8 cellular contexts compared by ENCODE assay signal in the genomic region with DNA sequence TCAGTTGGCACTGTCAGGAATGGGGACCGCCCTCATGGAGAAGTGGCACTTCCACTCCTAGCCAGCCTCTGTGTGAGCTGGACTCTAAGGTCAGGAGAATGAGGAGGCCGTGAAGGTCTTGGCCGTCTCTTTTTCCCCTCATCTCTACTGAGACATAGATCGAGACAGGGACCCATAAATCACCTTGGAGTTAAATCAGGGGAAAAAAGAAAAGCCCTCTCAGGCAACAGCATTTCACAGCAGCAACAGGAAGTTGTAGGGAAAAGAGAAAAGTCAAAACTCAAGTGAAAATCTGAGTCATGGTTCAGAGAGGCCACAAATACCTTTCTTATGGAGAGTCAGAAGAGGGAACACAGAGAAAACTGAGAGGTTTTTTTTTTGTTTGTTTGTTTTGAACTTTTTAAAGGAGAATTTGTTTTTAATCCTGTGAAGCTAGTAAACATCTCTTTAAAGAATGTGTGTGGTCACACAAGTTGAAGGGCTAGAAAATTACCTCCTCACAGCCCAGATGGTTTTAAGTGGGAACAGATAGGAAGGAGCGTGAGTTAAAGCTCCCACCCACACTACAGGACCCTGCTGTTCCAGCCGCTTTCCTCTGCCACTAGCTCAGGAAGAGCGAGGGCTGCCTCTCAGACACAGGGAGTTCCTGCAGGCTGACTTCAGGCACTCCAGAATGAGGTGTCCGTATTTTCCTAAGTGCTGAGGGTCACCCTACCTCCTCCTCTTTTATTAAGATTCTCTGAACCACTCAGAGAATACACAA. TPM values are rescaled to one million over a fixed set of nuclear protein-coding genes. Genes with fewer than 3 reads are reported as not detected.
DNase-seq lines count a peak whose midpoint lies in the region; ATAC-seq, FAIRE-seq and TF ChIP-seq lines count a peak whose summit lies in the region.

No MANE protein-coding gene starts in this region.

- H2BK15ac ChIP-seq in mesenchymal stem cell (ENCODE audit: low read depth, poor library complexity, severe bottlenecking): peak overlapping the region; percentile 92

- H4K8ac ChIP-seq in mesenchymal stem cell (ENCODE audit: low read length): peak overlapping the region; percentile 95

- peak overlapping the region; percentile 93 for H4K91ac ChIP-seq in mesenchymal stem cell (ENCODE audit: low read length)

- H3K4me1 Mint-ChIP-seq in T-cell: no peaks in the 10 kb centered on the region

- H3K27me3 ChIP-seq in HUES48 (ENCODE audit: control insufficient read depth, insufficient read depth, low read length): no peaks in the 10 kb centered on the region
- H3K27me3 ChIP-seq in K562 (ENCODE audit: control insufficient read depth in 2 of 2, insufficient read depth in 2 of 2, low read length in 2 of 2): peaks cover 11 to 38% of the 10 kb centered on the region in 2 experiments
- H3K27me3 ChIP-seq in mesenchymal stem cell (ENCODE audit: control insufficient read depth in 1 of 2, insufficient read depth in 1 of 2, low read length in 2 of 2): no peaks in the 10 kb centered on the region

- DNase-seq in AG20443 (ENCODE audit: low spot score) (peak; percentile 52), K562 (ENCODE audit: extremely low read depth in 1 of 4, low spot score in 3 of 4) (no peak), mesenchymal stem cell (peak; percentile 90), pons (ENCODE audit: low spot score) (no peak), T-cell (no peak)

- H2AK5ac ChIP-seq in mesenchymal stem cell (ENCODE audit: low read length, severe bottlenecking): peak overlapping the region; percentile 83

- no peaks in the 10 kb centered on the region for H3K9me3 ChIP-seq in HUES48 (ENCODE audit: control insufficient read depth, insufficient read depth, low read length)
- H3K9me3 ChIP-seq in K562 (replicated peaks; ENCODE audit: control insufficient read depth, insufficient read depth, low read depth, low read length): 0 out of 2 replicates have a peak, but pooled peaks cover 1% of the 10 kb centered on the region
- H3K9me3 ChIP-seq in mesenchymal stem cell (ENCODE audit: control insufficient read depth, low read length): peaks cover 14% of the 10 kb centered on the region

- H3K4me2 ChIP-seq in K562 (ENCODE audit: insufficient read depth, low read length): no peak overlapping the region; the same call in 1 of the 2 replicates
- H3K4me2 ChIP-seq in mesenchymal stem cell (ENCODE audit: low read length, poor library complexity, severe bottlenecking): peak overlapping the region; percentile 49

- peak overlapping the region; percentile 85 to 86 for H3K4ac ChIP-seq in mesenchymal stem cell (ENCODE audit: low read depth in 1 of 2, low read length in 2 of 2)

- no peak for FAIRE-seq in K562 (lab: Jason Lieb, UNC)

- no peaks in the 10 kb centered on the region for H3K79me2 ChIP-seq in K562 (ENCODE audit: control insufficient read depth, insufficient read depth, low read length)

- ATAC-seq in K562 (no peak; the same call in 1 of the 3 replicates), T-cell (replicated peaks in 1 of 4) (no peak), HG02571 (IDR thresholded peaks at IDR 0.05; ENCODE audit: unreplicated experiment) (no peak), GM21528 (IDR thresholded peaks at IDR 0.05; ENCODE audit: low FRiP score, unreplicated experiment) (no peak)

- H3K79me1 ChIP-seq in mesenchymal stem cell (replicated peaks; ENCODE audit: low read length, poor library complexity, severe bottlenecking): peaks cover 14% of the 10 kb centered on the region

- H3K18ac ChIP-seq in mesenchymal stem cell (ENCODE audit: low read depth in 1 of 2, low read length in 2 of 2): peak overlapping the region; percentile 89 to 99

- no peaks in the 10 kb centered on the region for H4K20me1 ChIP-seq in K562 (replicated peaks; ENCODE audit: control insufficient read depth, insufficient read depth, low read length)

- H3K4me1 ChIP-seq in HUES48 (ENCODE audit: control insufficient read depth, insufficient read depth, low read length) (peaks cover 37% of the 10 kb centered on the region), K562 (replicated peaks in 1 of 2; ENCODE audit: control insufficient read depth in 2 of 2, insufficient read depth in 2 of 2, low read length in 2 of 2) (no peaks in the 10 kb centered on the region), mesenchymal stem cell (ENCODE audit: control insufficient read depth, insufficient read depth, low read depth, low read length) (peaks cover 19% of the 10 kb centered on the region)

- peak overlapping the region; percentile 79 to 94 for H2BK12ac ChIP-seq in mesenchymal stem cell (ENCODE audit: low read length in 2 of 2)

- in situ Hi-C loops in K562 (cut with MboI): no loop called here

- H3K4me3 ChIP-seq in HUES48 (ENCODE audit: low read depth, low read length): no peak overlapping the region
- no peak overlapping the region for H3K4me3 ChIP-seq in K562
- no peak overlapping the region for H3K4me3 ChIP-seq in mesenchymal stem cell (ENCODE audit: insufficient read depth in 1 of 2, low read depth in 1 of 2, low read length in 2 of 2)

- no peak for TF ChIP-seq RAD21 in K562 (CRISPR knock-in tag; conservative IDR thresholded peaks at IDR 0.05 in 1 of 2, IDR thresholded peaks at IDR 0.05 in 1 of 2)

- H3K9ac ChIP-seq in HUES48 (ENCODE audit: low read depth, low read length) (peak overlapping the region; percentile 36; the same call in 1 of the 2 replicates), K562 (ENCODE audit: insufficient read depth in 1 of 2, low read depth in 2 of 2, low read length in 2 of 2) (no peak overlapping the region), mesenchymal stem cell (ENCODE audit: low read length) (peak overlapping the region; percentile 92)

- peak overlapping the region; percentile 98 for H2BK5ac ChIP-seq in mesenchymal stem cell (ENCODE audit: low read depth, low read length, poor library complexity, severe bottlenecking)

- no peak overlapping the region for H3K23ac ChIP-seq in mesenchymal stem cell (ENCODE audit: low read length in 2 of 2)

- H3K14ac ChIP-seq in mesenchymal stem cell (ENCODE audit: low read length in 2 of 2): no peak overlapping the region

- TF ChIP-seq EP300 in K562 (IDR thresholded peaks at IDR 0.05; ENCODE audit: low read length): no peak

- H3K4me3 Mint-ChIP-seq in T-cell: no peak overlapping the region

- H2BK120ac ChIP-seq in mesenchymal stem cell (ENCODE audit: low read depth, low read length): peak overlapping the region; percentile 86

- H3K36me3 Mint-ChIP-seq in T-cell: no peaks in the 10 kb centered on the region

- H3K27ac ChIP-seq in HUES48 (ENCODE audit: low read depth, low read length) (peak overlapping the region; percentile 98), K562 (ENCODE audit: extremely low read depth, low read depth, low read length) (no peak overlapping the region), mesenchymal stem cell (ENCODE audit: low read length, poor library complexity, severe bottlenecking) (peak overlapping the region; percentile 98)

- CTCF ChIA-PET in K562 (lab: Yijun Ruan, JAX; ENCODE audit: low intra/inter-chr PET ratio) (no interaction called here), T-cell (lab: Charles Lee) (no interaction called here)

- no peak overlapping the region for H3K27ac Mint-ChIP-seq in T-cell

- H3K27me3 Mint-ChIP-seq in T-cell: peaks cover 31 to 32% of the 10 kb centered on the region in 2 donors

- H3K36me3 ChIP-seq in HUES48 (ENCODE audit: control insufficient read depth, insufficient read depth, low read length) (no peaks in the 10 kb centered on the region), K562 (ENCODE audit: control insufficient read depth, insufficient read depth, low read length) (no peaks in the 10 kb centered on the region), mesenchymal stem cell (ENCODE audit: control insufficient read depth in 1 of 2, insufficient read depth in 2 of 2, low read depth in 1 of 2, low read length in 2 of 2) (no peaks in the 10 kb centered on the region)

- intact Hi-C loops in K562 (cut with micrococcal nuclease): no loop called here

- WGBS in K562 (ENCODE audit: insufficient coverage, low coverage, missing lambda C conversion rate): 4% methylated on average over 8 of the region's 8 CpGs
- WGBS in mesenchymal stem cell: 11% methylated on average over 5 of the region's 8 CpGs

- POLR2A ChIA-PET in K562 (lab: Yijun Ruan, JAX): interaction anchor here (0.7 to 1.3 kb wide), 3 partner anchors 15 to 470 kb away, joined by 3 to 5 read pairs (median 3); no protein-coding TSS in a partner anchor
- POLR2A ChIA-PET in T-cell (lab: Charles Lee): no interaction called here

- H3K9me1 ChIP-seq in K562 (ENCODE audit: control insufficient read depth, insufficient read depth, low read length): no peaks in the 10 kb centered on the region

- TF ChIP-seq CTCF in K562 (IDR thresholded peaks at IDR 0.05 in 2 of 3, conservative IDR thresholded peaks at IDR 0.05 in 1 of 3; ENCODE audit: insufficient read depth in 2 of 3, low read depth in 1 of 3, low read length in 3 of 3): no peak

- peaks cover 0 to 10% (median 0%) of the 10 kb centered on the region in 3 donors for H3K9me3 Mint-ChIP-seq in T-cell

- BruUV-seq in K562 (replicated peaks; lab: Mats Ljungman, UMichigan): no TSS peak

- TF ChIP-seq POLR2A in K562 (conservative IDR thresholded peaks at IDR 0.05): no peak

- peak overlapping the region; percentile 53 for H2AFZ ChIP-seq in K562 (ENCODE audit: low read depth, low read length)
- peak overlapping the region; percentile 36 for H2AFZ ChIP-seq in mesenchymal stem cell (ENCODE audit: low read depth, low read length)

TF ChIP-seq in K562, 482 proteins besides CTCF, POLR2A, EP300 and RAD21 (continues in another document):
- TF ChIP-seq MEIS2 (IDR thresholded peaks at IDR 0.05; ENCODE audit: partially characterized antibody): peak; percentile 67
- no peak for TF ChIP-seq ZBTB1 (CRISPR knock-in tag; IDR thresholded peaks at IDR 0.05; ENCODE audit: borderline replicate concordance, low read depth)

RNA-seq across cellular contexts. Expression of a gene that starts 30.6 kb away (rescaled TPM):
- total RNA-seq in K562 (2011; cell fraction: chromatin; rRNA removed; ENCODE audit: low replicate concordance): not detected in 2 replicates
- not detected in 2 replicates for total RNA-seq in K562 (2011; cell fraction: nucleolus; rRNA removed)
- not detected in 2 replicates for total RNA-seq in K562 (2011; cell fraction: nucleoplasm; rRNA removed)
- total RNA-seq in K562 (2014; rRNA removed) (not detected in 2 replicates), K562 (2014; rRNA removed; fragmentation: Illumina TruSeq; extraction: Trizol) (not detected in 2 replicates), K562 (2015; rRNA removed; fragmentation: Illumina TruSeq; extraction: Trizol) (not detected in 2 replicates), K562 (2021) (0.07 and 0.13 TPM in 2 replicates), T-cell (under 1 TPM in 3 of 5 donors, not detected in 2; 0.66 to 0.85 (median 0.76) TPM)
- polyA plus RNA-seq in K562 (2011; rRNA removed) (not detected in 2 replicates), K562 (2014; fragmentation: Illumina TruSeq; extraction: Trizol) (not detected in 2 replicates), K562 (2014; fragmentation: Nextera tagmentation; extraction: Ambion mirVana) (not detected), K562 (2014; rRNA removed) (not detected in 2 replicates)
- not detected in 2 replicates for polyA plus RNA-seq in K562 (2011; cell fraction: cytosol; rRNA removed)
- not detected in 2 replicates for polyA plus RNA-seq in K562 (2011; cell fraction: nucleus; rRNA removed)
- polyA plus RNA-seq in K562 (2012): not detected in 2 replicates
- not detected in 2 replicates for polyA minus RNA-seq in K562 (2011; rRNA and poly(A)+ RNA removed)
- polyA minus RNA-seq in K562 (2011; cell fraction: cytosol; rRNA and poly(A)+ RNA removed): not detected in 2 replicates
- polyA minus RNA-seq in K562 (2011; cell fraction: nucleus; rRNA and poly(A)+ RNA removed): not detected in 2 replicates
- 32.4 TPM for polyA plus RNA-seq in mesenchymal stem cell (2013, experiment 1 of 2)
- polyA plus RNA-seq in mesenchymal stem cell (2013, experiment 2 of 2): 33.1 TPM

Comparison
In these comparisons a context has a peak if more than half of its experiments do, and no peak if none do; other contexts are left out.
1. DNase-seq: peak in AG20443 (single experiment) and mesenchymal stem cell (single experiment); none in K562 (0 of 4), pons (single experiment) and T-cell (0 of 34).
2. H3K9ac ChIP-seq: peak in HUES48 (single experiment) and mesenchymal stem cell (single experiment); none in K562 (0 of 2).